1 cellular context compared by ENCODE assay signal in genomic region chr19:10454267-10454666, GRCh38.
TF ChIP-seq lines count a peak whose summit lies in the region.

No MANE protein-coding gene starts in this region.

TF ChIP-seq in HepG2, 621 proteins besides CTCF, POLR2A, EP300 and RAD21 (continues in another document):
- TF ChIP-seq POGZ (CRISPR knock-in tag; IDR thresholded peaks at IDR 0.05), result no peak
- TF ChIP-seq ZNF615 (CRISPR knock-in tag; IDR thresholded peaks at IDR 0.05; ENCODE audit: borderline replicate concordance), result no peak
- TF ChIP-seq RFXANK (CRISPR knock-in tag; IDR thresholded peaks at IDR 0.05), result peak; percentile 83; the same call in 1 of the 2 replicates
- no peak for TF ChIP-seq CENPBD1 (CRISPR knock-in tag; IDR thresholded peaks at IDR 0.05; ENCODE audit: borderline replicate concordance, low read depth)
- TF ChIP-seq U2AF1 (optimal IDR thresholded peaks at IDR 0.05; ENCODE audit: low read depth, low read length), result no peak
- TF ChIP-seq, protein P1, sequence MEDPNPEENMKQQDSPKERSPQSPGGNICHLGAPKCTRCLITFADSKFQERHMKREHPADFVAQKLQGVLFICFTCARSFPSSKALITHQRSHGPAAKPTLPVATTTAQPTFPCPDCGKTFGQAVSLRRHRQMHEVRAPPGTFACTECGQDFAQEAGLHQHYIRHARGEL (CRISPR knock-in tag; IDR thresholded peaks at IDR 0.05), result no peak
- no peak for TF ChIP-seq ZNF44 (CRISPR knock-in tag; IDR thresholded peaks at IDR 0.05)
- TF ChIP-seq ZNF292 (CRISPR knock-in tag; IDR thresholded peaks at IDR 0.05; ENCODE audit: borderline replicate concordance, low read depth), result no peak
- TF ChIP-seq DR1 (CRISPR knock-in tag; IDR thresholded peaks at IDR 0.05), result no peak
- TF ChIP-seq, protein P2, sequence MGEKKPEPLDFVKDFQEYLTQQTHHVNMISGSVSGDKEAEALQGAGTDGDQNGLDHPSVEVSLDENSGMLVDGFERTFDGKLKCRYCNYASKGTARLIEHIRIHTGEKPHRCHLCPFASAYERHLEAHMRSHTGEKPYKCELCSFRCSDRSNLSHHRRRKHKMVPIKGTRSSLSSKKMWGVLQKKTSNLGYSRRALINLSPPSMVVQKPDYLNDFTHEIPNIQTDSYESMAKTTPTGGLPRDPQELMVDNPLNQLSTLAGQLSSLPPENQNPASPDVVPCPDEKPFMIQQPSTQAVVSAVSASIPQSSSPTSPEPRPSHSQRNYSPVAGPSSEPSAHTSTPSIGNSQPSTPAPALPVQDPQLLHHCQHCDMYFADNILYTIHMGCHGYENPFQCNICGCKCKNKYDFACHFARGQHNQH (CRISPR knock-in tag; IDR thresholded peaks at IDR 0.05), result no peak
- peak; percentile 48; the same call in 1 of the 2 replicates for TF ChIP-seq RFX3 (CRISPR knock-in tag; IDR thresholded peaks at IDR 0.05)
- TF ChIP-seq ZNF253 (CRISPR knock-in tag; IDR thresholded peaks at IDR 0.05; ENCODE audit: borderline replicate concordance), result no peak
- TF ChIP-seq RORA (CRISPR knock-in tag; IDR thresholded peaks at IDR 0.05), result no peak
- TF ChIP-seq HOXD1 (CRISPR knock-in tag; IDR thresholded peaks at IDR 0.05), result no peak
- TF ChIP-seq ZNF740 (CRISPR knock-in tag; IDR thresholded peaks at IDR 0.05), result no peak
- no peak for TF ChIP-seq ZNF510 (CRISPR knock-in tag; IDR thresholded peaks at IDR 0.05; ENCODE audit: low read depth)
- TF ChIP-seq, protein P3, sequence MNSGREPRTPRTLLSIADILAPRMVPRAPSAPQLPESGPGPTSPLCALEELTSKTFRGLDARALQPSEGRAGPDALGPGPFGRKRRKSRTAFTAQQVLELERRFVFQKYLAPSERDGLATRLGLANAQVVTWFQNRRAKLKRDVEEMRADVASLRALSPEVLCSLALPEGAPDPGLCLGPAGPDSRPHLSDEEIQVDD (CRISPR knock-in tag; IDR thresholded peaks at IDR 0.05; ENCODE audit: borderline replicate concordance), result no peak
- TF ChIP-seq ZNF607 (CRISPR knock-in tag; IDR thresholded peaks at IDR 0.05; ENCODE audit: borderline replicate concordance), result no peak
- TF ChIP-seq POLR2AphosphoS5 (IDR thresholded peaks at IDR 0.05; ENCODE audit: low read depth, low read length), result no peak
- TF ChIP-seq, protein P4, sequence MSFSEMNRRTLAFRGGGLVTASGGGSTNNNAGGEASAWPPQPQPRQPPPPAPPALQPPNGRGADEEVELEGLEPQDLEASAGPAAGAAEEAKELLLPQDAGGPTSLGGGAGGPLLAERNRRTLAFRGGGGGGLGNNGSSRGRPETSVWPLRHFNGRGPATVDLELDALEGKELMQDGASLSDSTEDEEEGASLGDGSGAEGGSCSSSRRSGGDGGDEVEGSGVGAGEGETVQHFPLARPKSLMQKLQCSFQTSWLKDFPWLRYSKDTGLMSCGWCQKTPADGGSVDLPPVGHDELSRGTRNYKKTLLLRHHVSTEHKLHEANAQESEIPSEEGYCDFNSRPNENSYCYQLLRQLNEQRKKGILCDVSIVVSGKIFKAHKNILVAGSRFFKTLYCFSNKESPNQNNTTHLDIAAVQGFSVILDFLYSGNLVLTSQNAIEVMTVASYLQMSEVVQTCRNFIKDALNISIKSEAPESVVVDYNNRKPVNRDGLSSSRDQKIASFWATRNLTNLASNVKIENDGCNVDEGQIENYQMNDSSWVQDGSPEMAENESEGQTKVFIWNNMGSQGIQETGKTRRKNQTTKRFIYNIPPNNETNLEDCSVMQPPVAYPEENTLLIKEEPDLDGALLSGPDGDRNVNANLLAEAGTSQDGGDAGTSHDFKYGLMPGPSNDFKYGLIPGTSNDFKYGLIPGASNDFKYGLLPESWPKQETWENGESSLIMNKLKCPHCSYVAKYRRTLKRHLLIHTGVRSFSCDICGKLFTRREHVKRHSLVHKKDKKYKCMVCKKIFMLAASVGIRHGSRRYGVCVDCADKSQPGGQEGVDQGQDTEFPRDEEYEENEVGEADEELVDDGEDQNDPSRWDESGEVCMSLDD (CRISPR knock-in tag; IDR thresholded peaks at IDR 0.05; ENCODE audit: borderline replicate concordance), result no peak
- TF ChIP-seq KIAA2018 (CRISPR knock-in tag; IDR thresholded peaks at IDR 0.05; ENCODE audit: borderline replicate concordance), result no peak
- no peak for TF ChIP-seq ARID3A (IDR thresholded peaks at IDR 0.05; ENCODE audit: low read depth, low read length)
- no peak for TF ChIP-seq WIZ (CRISPR knock-in tag; IDR thresholded peaks at IDR 0.05)
- TF ChIP-seq, protein P5, sequence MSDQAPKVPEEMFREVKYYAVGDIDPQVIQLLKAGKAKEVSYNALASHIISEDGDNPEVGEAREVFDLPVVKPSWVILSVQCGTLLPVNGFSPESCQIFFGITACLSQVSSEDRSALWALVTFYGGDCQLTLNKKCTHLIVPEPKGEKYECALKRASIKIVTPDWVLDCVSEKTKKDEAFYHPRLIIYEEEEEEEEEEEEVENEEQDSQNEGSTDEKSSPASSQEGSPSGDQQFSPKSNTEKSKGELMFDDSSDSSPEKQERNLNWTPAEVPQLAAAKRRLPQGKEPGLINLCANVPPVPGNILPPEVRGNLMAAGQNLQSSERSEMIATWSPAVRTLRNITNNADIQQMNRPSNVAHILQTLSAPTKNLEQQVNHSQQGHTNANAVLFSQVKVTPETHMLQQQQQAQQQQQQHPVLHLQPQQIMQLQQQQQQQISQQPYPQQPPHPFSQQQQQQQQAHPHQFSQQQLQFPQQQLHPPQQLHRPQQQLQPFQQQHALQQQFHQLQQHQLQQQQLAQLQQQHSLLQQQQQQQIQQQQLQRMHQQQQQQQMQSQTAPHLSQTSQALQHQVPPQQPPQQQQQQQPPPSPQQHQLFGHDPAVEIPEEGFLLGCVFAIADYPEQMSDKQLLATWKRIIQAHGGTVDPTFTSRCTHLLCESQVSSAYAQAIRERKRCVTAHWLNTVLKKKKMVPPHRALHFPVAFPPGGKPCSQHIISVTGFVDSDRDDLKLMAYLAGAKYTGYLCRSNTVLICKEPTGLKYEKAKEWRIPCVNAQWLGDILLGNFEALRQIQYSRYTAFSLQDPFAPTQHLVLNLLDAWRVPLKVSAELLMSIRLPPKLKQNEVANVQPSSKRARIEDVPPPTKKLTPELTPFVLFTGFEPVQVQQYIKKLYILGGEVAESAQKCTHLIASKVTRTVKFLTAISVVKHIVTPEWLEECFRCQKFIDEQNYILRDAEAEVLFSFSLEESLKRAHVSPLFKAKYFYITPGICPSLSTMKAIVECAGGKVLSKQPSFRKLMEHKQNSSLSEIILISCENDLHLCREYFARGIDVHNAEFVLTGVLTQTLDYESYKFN (CRISPR knock-in tag; conservative IDR thresholded peaks at IDR 0.05), result no peak
- no peak for TF ChIP-seq DNMT1 (CRISPR knock-in tag; IDR thresholded peaks at IDR 0.05)
- TF ChIP-seq HMGA1 (CRISPR knock-in tag; conservative IDR thresholded peaks at IDR 0.05), result no peak
- no peak for TF ChIP-seq ZFY (CRISPR knock-in tag; IDR thresholded peaks at IDR 0.05)
- no peak for TF ChIP-seq THAP11 (CRISPR knock-in tag; IDR thresholded peaks at IDR 0.05)
- TF ChIP-seq ZBTB20 (CRISPR knock-in tag; IDR thresholded peaks at IDR 0.05; ENCODE audit: borderline replicate concordance, low read depth), result no peak
- no peak for TF ChIP-seq ZFP90 (CRISPR knock-in tag; IDR thresholded peaks at IDR 0.05; ENCODE audit: borderline replicate concordance)
